8 cellular contexts compared by ENCODE assay signal in genomic region chr6:44304282-44305199, GRCh38. TPM values are rescaled to one million over a fixed set of nuclear protein-coding genes. Genes with fewer than 3 reads are reported as not detected.
A peak's percentile ranks its signal among the peaks of the same experiment; 100 is the strongest.
DNase-seq lines count a peak whose midpoint lies in the region; ATAC-seq and TF ChIP-seq lines count a peak whose summit lies in the region.

No MANE protein-coding gene starts in this region.

- no peak overlapping the region for H3K9ac ChIP-seq in MM.1S (ENCODE audit: low read length)

- no peak overlapping the region for H3K4me3 ChIP-seq in MM.1S (ENCODE audit: low read length)
- H3K4me3 ChIP-seq in fibroblast of pulmonary artery (replicated peaks; ENCODE audit: low read depth, low read length) = no peak overlapping the region

- intact Hi-C loops in posterior vena cava (cut with DNase I) = no loop called here

- H3K79me2 ChIP-seq in MM.1S (ENCODE audit: low read length) = no peaks in the 10 kb centered on the region

- no peaks in the 10 kb centered on the region for H3K36me3 ChIP-seq in MM.1S (replicated peaks; ENCODE audit: insufficient read depth, low read length)

- peak; percentile 76 for TF ChIP-seq CTCF in MM.1S (IDR thresholded peaks at IDR 0.05; ENCODE audit: low read length)
- peak; percentile 76 for TF ChIP-seq CTCF in fibroblast of pulmonary artery (IDR thresholded peaks at IDR 0.05; ENCODE audit: low read length, missing control alignments)

- ATAC-seq in GM21381 (IDR thresholded peaks at IDR 0.05; ENCODE audit: unreplicated experiment) (no peak), HG03108 (IDR thresholded peaks at IDR 0.05; ENCODE audit: unreplicated experiment) (no peak)

- no peak overlapping the region for H3K4me2 ChIP-seq in MM.1S (ENCODE audit: low read depth, low read length)

- DNase-seq in NCI-H82 (lab: John Stamatoyannopoulos, UW) (peak; percentile 71), NCI-H82 treated with DMSO at 0.1 percent for 48 hours (lab: John Stamatoyannopoulos, UW; ENCODE audit: unreplicated experiment) (no peak), MM.1S (peak; percentile 20), activated T-cell treated with anti-CD3 and anti-CD28 coated beads for 1 hour (ENCODE audit: low read depth) (peak; percentile 25), fibroblast of pulmonary artery (ENCODE audit: low read depth) (peak; percentile 52), posterior vena cava (ENCODE audit: low spot score) (peak; percentile 75)

- H3K9me3 ChIP-seq in MM.1S (replicated peaks; ENCODE audit: insufficient read depth, low read length) = no peaks in the 10 kb centered on the region

- H3F3A ChIP-seq in MM.1S (ENCODE audit: insufficient read depth, low read length) = no peaks in the 10 kb centered on the region

- no peaks in the 10 kb centered on the region for H3K4me1 ChIP-seq in MM.1S (ENCODE audit: low read length)

- no peak overlapping the region for H3K27ac ChIP-seq in MM.1S (ENCODE audit: low read length)

- no peaks in the 10 kb centered on the region for H3K27me3 ChIP-seq in MM.1S (replicated peaks; ENCODE audit: insufficient read depth, low read length)

- H2AFZ ChIP-seq in MM.1S (ENCODE audit: low read length) = no peak overlapping the region

- H3K9me2 ChIP-seq in MM.1S (replicated peaks; ENCODE audit: insufficient read depth, low read length) = no peaks in the 10 kb centered on the region

- no peaks in the 10 kb centered on the region for H4K20me1 ChIP-seq in MM.1S (ENCODE audit: insufficient read depth, low read length)

RNA-seq across cellular contexts. Expression of gene AARS2, which starts 8.6 kb away (rescaled TPM):
- total RNA-seq in posterior vena cava = 1 to 10 TPM; 5.9 to 7.7 TPM

RNA-seq across cellular contexts. Expression of gene TMEM151B, which starts 34.3 kb away (rescaled TPM):
- not detected for total RNA-seq in posterior vena cava

RNA-seq across cellular contexts. Expression of gene SPATS1, which starts 37.9 kb away (rescaled TPM):
- total RNA-seq in posterior vena cava = not detected

RNA-seq across cellular contexts. Expression of gene NFKBIE, which starts 39.2 kb away (rescaled TPM):
- total RNA-seq in posterior vena cava = 1 to 10 TPM; 4.5 to 6.7 TPM

RNA-seq across cellular contexts. Expression of gene SLC35B2, which starts 47.2 kb away (rescaled TPM):
- total RNA-seq in posterior vena cava = 10 to 100 TPM; 23.1 to 28.9 TPM
